ENCODE assay signal across 1 cellular context in the genomic region with DNA sequence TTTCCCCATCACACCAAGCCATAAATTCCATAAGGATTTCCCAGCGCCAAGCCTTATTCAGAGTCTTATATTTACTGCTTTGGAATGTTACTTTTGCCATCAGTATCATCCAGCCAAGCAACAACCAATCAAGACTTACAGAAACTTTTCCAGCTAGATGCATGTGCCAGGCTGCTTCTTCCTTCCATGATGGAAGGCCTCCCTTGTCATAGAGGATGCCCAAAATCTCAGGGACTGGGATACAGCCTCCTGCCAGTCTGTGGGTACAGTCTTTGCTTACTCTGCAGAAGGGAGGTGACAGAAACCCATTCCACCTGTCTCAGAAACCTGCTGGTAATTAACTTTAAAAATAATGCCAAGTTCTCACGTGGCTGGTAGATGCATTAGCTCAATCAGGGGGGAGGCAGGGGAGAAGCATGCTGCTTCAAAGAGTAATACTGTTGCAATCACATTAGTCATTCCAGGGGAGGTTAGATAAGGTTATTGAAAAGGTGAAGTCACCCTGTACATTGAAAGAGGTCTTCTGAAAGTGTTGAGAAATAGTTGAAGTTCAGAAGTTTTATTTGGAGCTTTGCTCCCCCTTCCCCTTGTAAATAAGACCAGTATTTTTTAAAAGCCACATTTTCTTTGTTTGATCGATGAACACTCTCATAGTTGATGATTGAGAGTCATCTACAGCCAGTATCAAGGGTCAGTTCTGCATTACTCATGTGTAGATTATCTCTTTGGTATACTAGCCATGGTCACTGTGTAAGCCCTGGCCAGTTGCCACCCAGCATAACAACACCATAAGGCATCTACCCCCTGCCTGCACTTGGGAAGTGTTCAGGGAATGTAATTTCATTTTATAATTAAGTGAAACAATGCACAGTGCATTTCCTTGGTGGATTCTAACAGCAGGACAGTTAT.
TF ChIP-seq lines count a peak whose summit lies in the region.

No MANE protein-coding gene starts in this region.

TF ChIP-seq in GM23338, 12 proteins besides CTCF, POLR2A, EP300 and RAD21 (continued from another document):
- TF ChIP-seq ZNF462 (CRISPR knock-in tag; IDR thresholded peaks at IDR 0.05) (no peak), EZH2phosphoT487 (IDR thresholded peaks at IDR 0.05; ENCODE audit: unreplicated experiment) (no peak), ZNF331 (CRISPR knock-in tag; IDR thresholded peaks at IDR 0.05; ENCODE audit: low read depth) (no peak), NANOG (IDR thresholded peaks at IDR 0.05; ENCODE audit: borderline replicate concordance) (no peak), JUNB (IDR thresholded peaks at IDR 0.05; ENCODE audit: unreplicated experiment) (no peak), CREB1 (CRISPR knock-in tag; IDR thresholded peaks at IDR 0.05; ENCODE audit: low read depth) (no peak)
- TF ChIP-seq, protein P1, sequence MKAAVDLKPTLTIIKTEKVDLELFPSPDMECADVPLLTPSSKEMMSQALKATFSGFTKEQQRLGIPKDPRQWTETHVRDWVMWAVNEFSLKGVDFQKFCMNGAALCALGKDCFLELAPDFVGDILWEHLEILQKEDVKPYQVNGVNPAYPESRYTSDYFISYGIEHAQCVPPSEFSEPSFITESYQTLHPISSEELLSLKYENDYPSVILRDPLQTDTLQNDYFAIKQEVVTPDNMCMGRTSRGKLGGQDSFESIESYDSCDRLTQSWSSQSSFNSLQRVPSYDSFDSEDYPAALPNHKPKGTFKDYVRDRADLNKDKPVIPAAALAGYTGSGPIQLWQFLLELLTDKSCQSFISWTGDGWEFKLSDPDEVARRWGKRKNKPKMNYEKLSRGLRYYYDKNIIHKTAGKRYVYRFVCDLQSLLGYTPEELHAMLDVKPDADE (IDR thresholded peaks at IDR 0.05) = no peak
